In genomic region chr19:10526887-10527286, GRCh38 we compare ENCODE assay signal across 5 cellular contexts. TPM values are rescaled to one million over a fixed set of nuclear protein-coding genes. Genes with fewer than 3 reads are reported as not detected.
"Had no signal": no experiment of that assay in that cellular context is flagged by ENCODE, and none has a peak within 500 bp of the region (broad histone marks: within the 10 kb centered on the region; RNA-seq: fewer than 3 reads in every experiment).

No MANE protein-coding gene starts in this region.

RNA-seq across cellular contexts. Expression of gene S1PR5, which starts 9.6 kb away (rescaled TPM):
- total RNA-seq: activated B cell treated with CpG ODN at 0.5 μM for 24 hours; activated CD4-positive, alpha-beta T cell treated with anti-CD3 and anti-CD28 coated beads, Interleukin-2, amount 10 ng/mL, durations not matched to agents 24 days and 14 days; activated CD4-positive, alpha-beta T cell treated with anti-CD3 and anti-CD28 coated beads, Interleukin-2, amount 10 ng/mL, durations not matched to agents 7 days and 5 days; T-helper 1 cell treated with Interleukin-12 subunit alpha and Interleukin-12 subunit beta and Interleukin-4 antibody, amounts not matched to agents 30 ng/mL and 1 ng/mL, for 36 hours; T-helper 2 cell treated with Interferon-gamma antibody and Interleukin-4, amounts not matched to agents 100 ng/mL and 5 ng/mL, for 36 hours had no signal
